ENCODE assay signal across 22 cellular contexts in the genomic region with DNA sequence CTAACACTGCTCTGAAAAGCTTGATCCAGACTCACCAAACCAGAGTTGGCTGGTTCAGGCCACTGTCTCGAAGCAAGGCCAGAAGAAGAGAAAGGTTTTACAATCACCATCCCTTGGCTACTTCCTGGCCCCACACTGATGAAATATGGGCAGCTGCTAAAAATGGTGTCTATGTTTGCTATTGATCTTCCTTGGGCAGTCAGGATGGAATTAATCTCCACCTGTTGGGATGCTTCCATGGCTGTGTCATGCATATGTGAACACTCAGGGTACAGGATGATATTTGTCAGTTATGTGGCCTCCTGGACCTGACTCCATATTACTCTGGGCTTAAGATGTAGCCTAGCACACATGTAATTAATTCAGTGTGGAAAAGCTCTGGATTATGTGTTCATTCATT.
"Had no signal": no experiment of that assay in that cellular context is flagged by ENCODE, and none has a peak within 500 bp of the region (broad histone marks: within the 10 kb centered on the region; RNA-seq: fewer than 3 reads in every experiment).

No MANE protein-coding gene starts in this region.

- H3K9me3 Mint-ChIP-seq: activated CD4-positive, alpha-beta memory T cell treated with anti-CD3 and anti-CD28 coated beads, Interleukin-2, amount 10 ng/mL, durations not matched to agents 7 days and 5 days; activated T-cell treated with anti-CD3 and anti-CD28 coated beads, Interleukin-2, amount 50 U/mL, for 72 hours; brain; memory B cell; natural killer cell treated with Interleukin-12 subunit alpha and Interleukin-12 subunit beta and Interleukin-15 and Interleukin-18, amount 100 ng/mL, for 72 hours had no signal

- H3K27ac Mint-ChIP-seq: activated CD4-positive, alpha-beta memory T cell treated with anti-CD3 and anti-CD28 coated beads, Interleukin-2, amount 10 ng/mL, durations not matched to agents 7 days and 5 days; brain; memory B cell; natural killer cell treated with Interleukin-12 subunit alpha and Interleukin-12 subunit beta and Interleukin-15 and Interleukin-18, amount 100 ng/mL, for 72 hours had no signal

- H3K36me3 Mint-ChIP-seq: brain; memory B cell; natural killer cell treated with Interleukin-12 subunit alpha and Interleukin-12 subunit beta and Interleukin-15 and Interleukin-18, amount 100 ng/mL, for 72 hours had no signal

- H3K27me3 ChIP-seq: colonic mucosa, foreskin keratinocyte, ovary, right atrium auricular region, tibial artery had no signal

- H3K4me3 ChIP-seq: colonic mucosa, ovary, psoas muscle, right atrium auricular region, tibial artery had no signal

- H3K27me3 Mint-ChIP-seq: activated CD4-positive, alpha-beta memory T cell treated with anti-CD3 and anti-CD28 coated beads, Interleukin-2, amount 10 ng/mL, durations not matched to agents 7 days and 5 days; activated CD4-positive, alpha-beta T cell treated with anti-CD3 and anti-CD28 coated beads, Interleukin-2, amount 10 ng/mL, durations not matched to agents 24 days and 14 days; brain; memory B cell; natural killer cell treated with Interleukin-12 subunit alpha and Interleukin-12 subunit beta and Interleukin-15 and Interleukin-18, amount 100 ng/mL, for 72 hours had no signal

- H3K36me3 ChIP-seq: colonic mucosa, ovary, right atrium auricular region, tibial artery had no signal

- H3K4me3 Mint-ChIP-seq: activated CD4-positive, alpha-beta memory T cell treated with anti-CD3 and anti-CD28 coated beads, Interleukin-2, amount 10 ng/mL, durations not matched to agents 7 days and 5 days; activated CD4-positive, alpha-beta T cell treated with anti-CD3 and anti-CD28 coated beads, Interleukin-2, amount 10 ng/mL, durations not matched to agents 24 days and 14 days; activated T-cell treated with anti-CD3 and anti-CD28 coated beads, Interleukin-2, amount 50 U/mL, for 72 hours; brain; memory B cell; natural killer cell treated with Interleukin-12 subunit alpha and Interleukin-12 subunit beta and Interleukin-15 and Interleukin-18, amount 100 ng/mL, for 72 hours had no signal

- DNase-seq: activated CD4-positive, alpha-beta memory T cell treated with anti-CD3 and anti-CD28 coated beads, Interleukin-2, amount 10 ng/mL, durations not matched to agents 7 days and 5 days; activated effector memory CD4-positive, alpha-beta T cell treated with anti-CD3 and anti-CD28 coated beads, Interleukin-2, amount 50 U/mL, for 16 hours; activated naive CD4-positive, alpha-beta T cell treated with anti-CD3 and anti-CD28 coated beads, Interleukin-2, amount 50 U/mL, for 16 hours; aorta; central memory CD4-positive, alpha-beta T cell; colonic mucosa; effector CD8-positive, alpha-beta T cell; foreskin keratinocyte; kidney glomerular epithelial cell; ovary; psoas muscle; stimulated activated CD4-positive, alpha-beta T cell treated with anti-CD3 and anti-CD28 coated beads, Interleukin-12 subunit alpha, Interleukin-12 subunit beta, amount 100 ng/mL, for 4 hours; stimulated activated CD4-positive, alpha-beta T cell treated with anti-CD3 and anti-CD28 coated beads, Interleukin-4, amount 100 ng/mL, for 4 hours; stimulated activated naive CD8-positive, alpha-beta T cell treated with anti-CD3 and anti-CD28 coated beads, Interleukin-15, Interleukin-2, amounts not matched to agents 100 U/mL and 50 U/mL, for 24 hours; SW 1271 had no signal

- H3K4me1 ChIP-seq: colonic mucosa, psoas muscle had no signal

- H3K9me3 ChIP-seq: colonic mucosa, ovary, psoas muscle, right atrium auricular region, tibial artery had no signal

- H3K27ac ChIP-seq: colonic mucosa, foreskin keratinocyte, ovary, psoas muscle, tibial artery had no signal
